Comparison of ENCODE assay signal across 18 cellular contexts in genomic region chr5:11504794-11505193, GRCh38.
A peak's percentile ranks its signal among the peaks of the same experiment; 100 is the strongest.
DNase-seq lines count a peak whose midpoint lies in the region; ATAC-seq and TF ChIP-seq lines count a peak whose summit lies in the region.
"Had no signal": no experiment of that assay in that cellular context is flagged by ENCODE, and none has a peak within 500 bp of the region (broad histone marks: within the 10 kb centered on the region; RNA-seq: fewer than 3 reads in every experiment).

No MANE protein-coding gene starts in this region.

- H4K20me1 ChIP-seq in GM23338 (replicated peaks; ENCODE audit: insufficient read depth) = no peaks in the 10 kb centered on the region

- H3K36me3 Mint-ChIP-seq in GM23338 (ENCODE audit: low read depth) (no peaks in the 10 kb centered on the region), chondrocyte (ENCODE audit: low read depth) (no peaks in the 10 kb centered on the region)

- H3K4me1 Mint-ChIP-seq in GM23338 = peaks cover 19% of the 10 kb centered on the region
- peaks cover 7% of the 10 kb centered on the region for H3K4me1 Mint-ChIP-seq in chondrocyte (ENCODE audit: low read depth)
- H3K4me1 Mint-ChIP-seq: nephron had no signal

- ATAC-seq in GM23338 = peak; percentile 49
- no peak for ATAC-seq in GM21526 (IDR thresholded peaks at IDR 0.05; ENCODE audit: low FRiP score, unreplicated experiment)
- no peak for ATAC-seq in GM19023 (IDR thresholded peaks at IDR 0.05; ENCODE audit: unreplicated experiment)

- H3K27me3 Mint-ChIP-seq in GM23338 (ENCODE audit: insufficient read depth, low read depth, poor library complexity) (no peaks in the 10 kb centered on the region), chondrocyte (ENCODE audit: low read depth) (no peaks in the 10 kb centered on the region)

- H3K27ac ChIP-seq in GM23338 (ENCODE audit: low read depth) (no peak overlapping the region; the same call in 1 of the 2 replicates), esophagus squamous epithelium (no peak overlapping the region)
- H3K27ac ChIP-seq: C4-2B, heart right ventricle, HL-60, left ventricle myocardium inferior had no signal

- H3F3A ChIP-seq in GM23338 (replicated peaks; ENCODE audit: low read depth) = no peaks in the 10 kb centered on the region

- H3K36me3 ChIP-seq in GM23338 (ENCODE audit: insufficient read depth) (no peaks in the 10 kb centered on the region), esophagus squamous epithelium (no peaks in the 10 kb centered on the region)
- H3K36me3 ChIP-seq: heart right ventricle, left ventricle myocardium inferior had no signal

- no peaks in the 10 kb centered on the region for H3K4me1 ChIP-seq in GM23338 (ENCODE audit: insufficient read depth)
- no peaks in the 10 kb centered on the region for H3K4me1 ChIP-seq in esophagus squamous epithelium
- H3K4me1 ChIP-seq: heart right ventricle, left ventricle myocardium inferior had no signal

- 41 to 67% methylated on average over 3 to 4 of the region's 4 CpGs for WGBS in esophagus squamous epithelium, 2 donors

- DNase-seq in GM23338 (ENCODE audit: low spot score) = no peak
- DNase-seq in NCI-H460 (ENCODE audit: extremely low read depth, low read depth) = peak; percentile 55
- DNase-seq in chondrocyte (ENCODE audit: low spot score) = no peak
- peak; percentile 4 for DNase-seq in non-pigmented ciliary epithelial cell (ENCODE audit: low read depth)
- DNase-seq in stimulated activated CD4-positive, alpha-beta T cell treated with anti-CD3 and anti-CD28 coated beads, Interleukin-12 subunit alpha, Interleukin-12 subunit beta, amount 100 ng/mL, for 4 hours = no peak
- DNase-seq in esophagus squamous epithelium (lab: John Stamatoyannopoulos, UW) = no peak
- DNase-seq: activated CD4-positive, alpha-beta T cell treated with anti-CD3 and anti-CD28 coated beads, Interleukin-2, amount 50 U/mL, for 4 hours; activated gamma-delta T cell; H7; heart right ventricle; left ventricle myocardium inferior; NCI-H226; T-helper 9 cell had no signal

- no peaks in the 10 kb centered on the region for H3K9me3 ChIP-seq in esophagus squamous epithelium
- H3K9me3 ChIP-seq: heart right ventricle, left ventricle myocardium inferior had no signal

- no peak overlapping the region for H2AFZ ChIP-seq in GM23338

- H3K4me2 ChIP-seq in GM23338 = no peak overlapping the region

- H3K9me3 Mint-ChIP-seq in GM23338 = no peaks in the 10 kb centered on the region
- no peaks in the 10 kb centered on the region for H3K9me3 Mint-ChIP-seq in chondrocyte (ENCODE audit: low read depth)
- H3K9me3 Mint-ChIP-seq: nephron had no signal

- TF ChIP-seq POLR2A in esophagus squamous epithelium (IDR thresholded peaks at IDR 0.05) = no peak

- no peaks in the 10 kb centered on the region for H3K79me2 ChIP-seq in GM23338 (replicated peaks; ENCODE audit: insufficient read depth)

- no peak overlapping the region for H3K4me3 Mint-ChIP-seq in GM23338
- H3K4me3 Mint-ChIP-seq in chondrocyte (ENCODE audit: unreplicated experiment) = no peak overlapping the region
- H3K4me3 Mint-ChIP-seq: nephron had no signal

- H3K4me3 ChIP-seq in GM23338 (no peak overlapping the region), esophagus squamous epithelium (no peak overlapping the region)
- H3K4me3 ChIP-seq: heart right ventricle, left ventricle myocardium inferior had no signal

- H3K27me3 ChIP-seq in GM23338 (ENCODE audit: insufficient read depth) = no peaks in the 10 kb centered on the region
- no peaks in the 10 kb centered on the region for H3K27me3 ChIP-seq in esophagus squamous epithelium
- H3K27me3 ChIP-seq: heart right ventricle had no signal

- TF ChIP-seq CTCF in GM23338 (conservative IDR thresholded peaks at IDR 0.05; ENCODE audit: low read depth in 2 of 2) (no peak), chondrocyte (IDR thresholded peaks at IDR 0.05) (no peak), esophagus squamous epithelium (IDR thresholded peaks at IDR 0.05) (no peak)

- H3K9me2 ChIP-seq in GM23338 (ENCODE audit: insufficient read depth) = peaks cover 8% of the 10 kb centered on the region; the same call in 1 of the 2 replicates

- intact Hi-C loops in esophagus squamous epithelium (cut with DNase I) = no loop called here

- 0 out of 2 replicates have a peak overlapping the region, but pooled peaks have one; percentile 43 for H3K27ac Mint-ChIP-seq in GM23338
- peak overlapping the region; percentile 46 for H3K27ac Mint-ChIP-seq in chondrocyte (ENCODE audit: unreplicated experiment)
- H3K27ac Mint-ChIP-seq: nephron had no signal

TF ChIP-seq in GM23338, 12 proteins besides CTCF, POLR2A, EP300 and RAD21 (continues in another document):
- TF ChIP-seq POLR2AphosphoS5 (IDR thresholded peaks at IDR 0.05; ENCODE audit: low read depth) (no peak), CREB1 (CRISPR knock-in tag; IDR thresholded peaks at IDR 0.05; ENCODE audit: low read depth) (no peak), ZNF462 (CRISPR knock-in tag; IDR thresholded peaks at IDR 0.05) (no peak), ZNF331 (CRISPR knock-in tag; IDR thresholded peaks at IDR 0.05; ENCODE audit: low read depth) (no peak), EZH2phosphoT487 (IDR thresholded peaks at IDR 0.05; ENCODE audit: unreplicated experiment) (no peak), STAT1 (IDR thresholded peaks at IDR 0.05; ENCODE audit: unreplicated experiment) (no peak), EZH2 (IDR thresholded peaks at IDR 0.05; ENCODE audit: low read depth, unreplicated experiment) (no peak), ZNF114 (CRISPR knock-in tag; IDR thresholded peaks at IDR 0.05) (no peak)

Comparison
In these comparisons a context has a peak if more than half of its experiments do, and no peak if none do; other contexts are left out.
1. DNase-seq: peak in NCI-H460 (single experiment) and non-pigmented ciliary epithelial cell (single experiment); none in GM23338 (single experiment), chondrocyte (single experiment), stimulated activated CD4-positive, alpha-beta T cell treated with anti-CD3 and anti-CD28 coated beads, Interleukin-12 subunit alpha, Interleukin-12 subunit beta, amount 100 ng/mL, for 4 hours (single experiment) and esophagus squamous epithelium (single experiment).